Comparison of ENCODE assay signal across 8 cellular contexts in genomic region chr9:110125207-110125751, GRCh38.
DNase-seq lines count a peak whose midpoint lies in the region; ATAC-seq, FAIRE-seq and TF ChIP-seq lines count a peak whose summit lies in the region.

No MANE protein-coding gene starts in this region.

- POLR2A ChIA-PET in Caco-2 (lab: Charles Lee) = interaction anchor here (0.6 to 4.2 kb wide), 17 partner anchors 9 to 1474 kb away, joined by 3 to 81 read pairs (median 4); partner anchors contain the start of gene PTGR1

- FAIRE-seq in pancreas (lab: Jason Lieb, UNC) = peak; percentile 83

- 11 to 14% methylated on average over 16 of the region's 16 CpGs for WGBS in pancreas, 2 donors

- CTCF ChIA-PET in Caco-2 (lab: Charles Lee) = interaction anchor here (0.5 to 1.1 kb wide), 3 partner anchors 35 to 197 kb away, joined by 3 read pairs; no protein-coding TSS in a partner anchor

- H3K36me3 ChIP-seq in Caco-2 (ENCODE audit: control insufficient read depth, insufficient read depth, low read length) (no peaks in the 10 kb centered on the region), pancreas (no peaks in the 10 kb centered on the region)

- no peaks in the 10 kb centered on the region for H3K9me3 Mint-ChIP-seq in Caco-2 (ENCODE audit: unreplicated experiment)

- ATAC-seq in pancreas (peak; percentile 98 to 99 (median 98)), HG03135 (IDR thresholded peaks at IDR 0.05; ENCODE audit: unreplicated experiment) (no peak), GM18858 (IDR thresholded peaks at IDR 0.05; ENCODE audit: unreplicated experiment) (no peak)

- H3K4me1 Mint-ChIP-seq in Caco-2 (ENCODE audit: low read depth, unreplicated experiment) = peaks cover 33% of the 10 kb centered on the region

- no peaks in the 10 kb centered on the region for H3K27me3 ChIP-seq in Caco-2 (replicated peaks; ENCODE audit: control insufficient read depth, insufficient read depth, low read length)
- H3K27me3 ChIP-seq in pancreas = no peaks in the 10 kb centered on the region

- peak overlapping the region; percentile 49 for H3K4me3 ChIP-seq in Caco-2 (ENCODE audit: low read depth, low read length)
- no peak overlapping the region for H3K4me3 ChIP-seq in pancreas

- TF ChIP-seq CTCF in Caco-2 (IDR thresholded peaks at IDR 0.05; ENCODE audit: insufficient read depth in 1 of 2, low read depth in 1 of 2, low read length in 1 of 2, severe bottlenecking in 1 of 2, unreplicated experiment in 1 of 2) (no peak), pancreas (IDR thresholded peaks at IDR 0.05) (no peak)

- peak overlapping the region; percentile 97 for H3K27ac Mint-ChIP-seq in Caco-2 (ENCODE audit: unreplicated experiment)

- intact Hi-C loops in Caco-2 (cut with micrococcal nuclease; ENCODE audit: unreplicated experiment) = loop anchor here (1.0 kb wide), 4 partner anchors 9 to 28 kb away; no protein-coding TSS in a partner anchor
- intact Hi-C loops in head of caudate nucleus (cut with DNase I) = no loop called here
- intact Hi-C loops in pancreas (cut with DNase I) = no loop called here

- H3K4me3 Mint-ChIP-seq in Caco-2 (ENCODE audit: unreplicated experiment) = peak overlapping the region; percentile 90

- no peaks in the 10 kb centered on the region for H3K27me3 Mint-ChIP-seq in Caco-2 (ENCODE audit: insufficient read depth, unreplicated experiment)

- H3K27ac ChIP-seq in pancreas = peak overlapping the region in 3 of 4 donors; percentile 35 to 70 (median 49)

- H3K4me1 ChIP-seq in Caco-2 (peaks cover 51% of the 10 kb centered on the region), pancreas (peaks cover 0 to 10% (median 5%) of the 10 kb centered on the region in 3 donors)

- DNase-seq in Caco-2 = peak; percentile 96 to 97
- DNase-seq in SW480 (ENCODE audit: low spot score) = peak; percentile 67
- DNase-seq in head of caudate nucleus = peak in 28 of 42 donors; percentile 10 to 65 (median 30)
- peak; percentile 77 to 87 (median 82) for DNase-seq in pancreas
- no peak for DNase-seq in KG1 (lab: John Stamatoyannopoulos, UW)
- DNase-seq in COR-L47 (lab: John Stamatoyannopoulos, UW) = no peak

- BruUV-seq in Caco-2 (replicated peaks; lab: Mats Ljungman, UMichigan) = no TSS peak

- H3K36me3 Mint-ChIP-seq in Caco-2 (ENCODE audit: insufficient read depth, unreplicated experiment) = peaks cover 68% of the 10 kb centered on the region

- H3K9me3 ChIP-seq in Caco-2 (no peaks in the 10 kb centered on the region), pancreas (no peaks in the 10 kb centered on the region)

Comparison
In these comparisons a context has a peak if more than half of its experiments do, and no peak if none do; other contexts are left out.
1. DNase-seq: peak in Caco-2 (2 of 2), SW480 (single experiment), head of caudate nucleus (28 of 42) and pancreas (6 of 6); none in KG1 (single experiment) and COR-L47 (single experiment).
2. ATAC-seq: peak in pancreas (4 of 4); none in HG03135 (single experiment) and GM18858 (single experiment).